11 cellular contexts compared by ENCODE assay signal in the genomic region with DNA sequence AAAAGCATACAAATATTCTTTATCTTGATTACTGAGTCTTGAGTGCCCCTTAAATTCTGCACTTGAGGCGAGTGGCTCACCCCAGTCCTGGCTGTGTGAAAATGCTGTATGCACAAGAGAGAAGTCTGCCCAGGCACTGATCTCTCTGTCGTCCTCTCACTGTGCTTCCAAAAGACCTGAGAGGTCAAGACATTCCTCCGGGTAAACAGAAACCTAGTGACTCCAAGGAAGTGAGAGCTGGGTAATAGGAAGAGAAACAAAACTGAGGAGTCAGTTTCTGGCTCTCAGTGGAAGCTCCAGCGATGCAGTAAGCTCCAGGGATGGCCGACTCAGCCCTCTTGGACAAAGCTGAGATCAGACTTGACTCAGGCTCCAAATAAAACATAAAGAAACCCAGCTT.
DNase-seq lines count a peak whose midpoint lies in the region; ATAC-seq and TF ChIP-seq lines count a peak whose summit lies in the region.
"Had no signal": no experiment of that assay in that cellular context is flagged by ENCODE, and none has a peak within 500 bp of the region (broad histone marks: within the 10 kb centered on the region; RNA-seq: fewer than 3 reads in every experiment).

No MANE protein-coding gene starts in this region.

- H3K9me3 ChIP-seq in prostate gland = no peaks in the 10 kb centered on the region

- no peaks in the 10 kb centered on the region for H3K27me3 Mint-ChIP-seq in activated T-cell treated with anti-CD3 and anti-CD28 coated beads, Interleukin-2, amount 50 U/mL, for 24 hours
- no peaks in the 10 kb centered on the region for H3K27me3 Mint-ChIP-seq in activated T-helper 2 cell treated with anti-CD3 and anti-CD28 coated beads, Interferon-gamma antibody, Interleukin-2, Interleukin-4, amounts not matched to agents 10 μg/mL and 5 μg/mL and 100 μg/mL, durations not matched to agents 14 hours and 24 hours and 36 hours (ENCODE audit: low read depth)
- H3K27me3 Mint-ChIP-seq: activated CD8-positive, alpha-beta memory T cell treated with anti-CD3 and anti-CD28 coated beads, Interleukin-2, amount 10 ng/mL, durations not matched to agents 7 days and 5 days had no signal

- TF ChIP-seq CTCF in prostate gland (IDR thresholded peaks at IDR 0.05) = no peak

- no peak for TF ChIP-seq POLR2A in prostate gland (IDR thresholded peaks at IDR 0.05)

- H3K9me3 Mint-ChIP-seq in activated T-cell treated with anti-CD3 and anti-CD28 coated beads, Interleukin-2, amount 50 U/mL, for 24 hours = no peaks in the 10 kb centered on the region
- H3K9me3 Mint-ChIP-seq in activated T-helper 2 cell treated with anti-CD3 and anti-CD28 coated beads, Interferon-gamma antibody, Interleukin-2, Interleukin-4, amounts not matched to agents 10 μg/mL and 5 μg/mL and 100 μg/mL, durations not matched to agents 14 hours and 24 hours and 36 hours = no peaks in the 10 kb centered on the region
- H3K9me3 Mint-ChIP-seq: neural crest cell had no signal

- no peaks in the 10 kb centered on the region for H3K36me3 ChIP-seq in prostate gland

- intact Hi-C loops in activated T-helper 2 cell treated with anti-CD3 and anti-CD28 coated beads, Interferon-gamma antibody, Interleukin-2, Interleukin-4, amounts not matched to agents 10 μg/mL and 5 μg/mL and 100 μg/mL, durations not matched to agents 14 hours and 24 hours and 36 hours (cut with micrococcal nuclease) = no loop called here
- intact Hi-C loops in left ventricle myocardium superior (cut with micrococcal nuclease) = no loop called here
- intact Hi-C loops in prostate gland (cut with DNase I) = no loop called here

- ATAC-seq in left ventricle myocardium superior (peak; percentile 48), GM21723 (IDR thresholded peaks at IDR 0.05; ENCODE audit: unreplicated experiment) (no peak), HG03039 (IDR thresholded peaks at IDR 0.05; ENCODE audit: unreplicated experiment) (no peak)
- ATAC-seq: activated CD8-positive, alpha-beta memory T cell treated with anti-CD3 and anti-CD28 coated beads, Interleukin-2, amount 10 ng/mL, durations not matched to agents 7 days and 5 days had no signal

- no peaks in the 10 kb centered on the region for H3K27me3 ChIP-seq in prostate gland (replicated peaks; ENCODE audit: insufficient read depth)

- no peak for DNase-seq in activated T-cell treated with anti-CD3 and anti-CD28 coated beads, Interleukin-2, amount 50 U/mL, for 24 hours
- no peak for DNase-seq in activated T-cell treated with anti-CD3 and anti-CD28 coated beads, Interleukin-2, amount 50 U/mL, for 1 hour
- no peak for DNase-seq in activated T-helper 2 cell treated with anti-CD3 and anti-CD28 coated beads, Interferon-gamma antibody, Interleukin-2, Interleukin-4, amounts not matched to agents 10 μg/mL and 5 μg/mL and 100 μg/mL, durations not matched to agents 14 hours and 24 hours and 36 hours (ENCODE audit: low spot score)
- DNase-seq in left ventricle myocardium superior (no peak), stromal cell of bone marrow (ENCODE audit: low read depth) (peak; percentile 77), prostate gland (ENCODE audit: low spot score) (no peak)
- DNase-seq: activated CD8-positive, alpha-beta memory T cell treated with anti-CD3 and anti-CD28 coated beads, Interleukin-2, amount 10 ng/mL, durations not matched to agents 7 days and 5 days; central memory CD4-positive, alpha-beta T cell had no signal

- WGBS in prostate gland = 49% methylated on average over 5 of the region's 5 CpGs

- peak overlapping the region in 1 of 2 donors; percentile 11 for H3K27ac ChIP-seq in prostate gland

- H3K4me3 ChIP-seq in prostate gland = no peak overlapping the region

- H3K4me3 Mint-ChIP-seq in activated T-cell treated with anti-CD3 and anti-CD28 coated beads, Interleukin-2, amount 50 U/mL, for 24 hours = no peak overlapping the region
- H3K4me3 Mint-ChIP-seq in activated T-helper 2 cell treated with anti-CD3 and anti-CD28 coated beads, Interferon-gamma antibody, Interleukin-2, Interleukin-4, amounts not matched to agents 10 μg/mL and 5 μg/mL and 100 μg/mL, durations not matched to agents 14 hours and 24 hours and 36 hours (ENCODE audit: low read depth) = no peak overlapping the region
- H3K4me3 Mint-ChIP-seq: activated CD8-positive, alpha-beta memory T cell treated with anti-CD3 and anti-CD28 coated beads, Interleukin-2, amount 10 ng/mL, durations not matched to agents 7 days and 5 days; neural crest cell had no signal

- H3K4me1 ChIP-seq in prostate gland (replicated peaks) = no peaks in the 10 kb centered on the region

- peaks cover 79% of the 10 kb centered on the region for H3K4me1 Mint-ChIP-seq in activated T-cell treated with anti-CD3 and anti-CD28 coated beads, Interleukin-2, amount 50 U/mL, for 24 hours (ENCODE audit: low read depth)
- peaks cover 46% of the 10 kb centered on the region for H3K4me1 Mint-ChIP-seq in activated T-helper 2 cell treated with anti-CD3 and anti-CD28 coated beads, Interferon-gamma antibody, Interleukin-2, Interleukin-4, amounts not matched to agents 10 μg/mL and 5 μg/mL and 100 μg/mL, durations not matched to agents 14 hours and 24 hours and 36 hours (ENCODE audit: low read depth)

- H3K27ac Mint-ChIP-seq in activated T-cell treated with anti-CD3 and anti-CD28 coated beads, Interleukin-2, amount 50 U/mL, for 24 hours = peak overlapping the region; percentile 85
- H3K27ac Mint-ChIP-seq in activated T-helper 2 cell treated with anti-CD3 and anti-CD28 coated beads, Interferon-gamma antibody, Interleukin-2, Interleukin-4, amounts not matched to agents 10 μg/mL and 5 μg/mL and 100 μg/mL, durations not matched to agents 14 hours and 24 hours and 36 hours = peak overlapping the region; percentile 5

- peaks cover 9% of the 10 kb centered on the region for H3K36me3 Mint-ChIP-seq in activated T-cell treated with anti-CD3 and anti-CD28 coated beads, Interleukin-2, amount 50 U/mL, for 24 hours (ENCODE audit: low read depth)
- H3K36me3 Mint-ChIP-seq in activated T-helper 2 cell treated with anti-CD3 and anti-CD28 coated beads, Interferon-gamma antibody, Interleukin-2, Interleukin-4, amounts not matched to agents 10 μg/mL and 5 μg/mL and 100 μg/mL, durations not matched to agents 14 hours and 24 hours and 36 hours (ENCODE audit: low read depth) = peaks cover 8% of the 10 kb centered on the region
